ENCODE assay signal across 2 cellular contexts in the genomic region with DNA sequence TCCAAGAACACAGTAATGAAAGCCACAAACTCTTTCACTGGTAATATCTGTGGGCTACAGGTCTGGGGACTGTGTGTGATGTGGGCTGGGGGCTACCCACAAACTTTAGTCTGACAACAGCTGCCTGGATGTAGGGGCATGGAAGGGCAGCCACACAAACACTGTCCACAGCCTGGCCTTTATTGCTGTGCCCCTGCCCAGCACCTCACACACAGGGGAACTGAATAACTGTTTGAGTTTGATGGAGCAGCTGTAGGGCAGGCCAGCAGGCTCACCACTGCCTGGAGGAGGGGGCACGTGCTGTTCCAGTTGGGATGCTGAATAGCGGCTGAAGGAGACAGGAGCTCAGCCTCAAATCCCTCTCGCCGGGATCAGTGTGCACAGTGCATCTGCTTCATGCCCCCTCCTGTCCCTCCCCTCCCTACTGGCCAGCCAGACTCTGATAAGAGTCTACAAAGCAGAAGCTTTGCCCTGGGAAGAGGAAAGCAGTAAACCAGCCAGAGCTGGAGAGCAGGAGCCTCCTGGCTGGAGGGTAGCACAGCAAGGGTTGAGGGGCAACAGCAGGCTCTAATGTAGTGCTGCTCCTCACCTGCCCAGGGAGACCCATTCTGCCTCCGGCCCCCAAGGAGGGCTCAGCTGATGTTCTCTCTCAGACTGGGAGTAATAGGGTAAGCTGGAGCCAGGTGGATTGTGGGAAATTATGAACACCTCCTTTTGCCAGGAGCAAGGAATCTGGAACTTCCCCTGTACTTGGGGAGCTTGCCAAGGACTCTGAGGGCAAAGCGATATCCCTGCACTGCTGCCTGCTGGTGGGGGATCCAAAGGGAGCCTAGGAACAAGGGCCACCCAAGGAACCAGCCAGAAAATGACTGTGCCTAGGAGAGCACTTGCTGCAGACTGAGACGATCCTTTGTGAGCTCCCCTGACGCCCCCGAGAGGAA.
TF ChIP-seq lines count a peak whose summit lies in the region.

No MANE protein-coding gene starts in this region.

TF ChIP-seq in K562, 482 proteins besides CTCF, POLR2A, EP300 and RAD21 (continued from another document and continues in another):
- TF ChIP-seq, protein P1, sequence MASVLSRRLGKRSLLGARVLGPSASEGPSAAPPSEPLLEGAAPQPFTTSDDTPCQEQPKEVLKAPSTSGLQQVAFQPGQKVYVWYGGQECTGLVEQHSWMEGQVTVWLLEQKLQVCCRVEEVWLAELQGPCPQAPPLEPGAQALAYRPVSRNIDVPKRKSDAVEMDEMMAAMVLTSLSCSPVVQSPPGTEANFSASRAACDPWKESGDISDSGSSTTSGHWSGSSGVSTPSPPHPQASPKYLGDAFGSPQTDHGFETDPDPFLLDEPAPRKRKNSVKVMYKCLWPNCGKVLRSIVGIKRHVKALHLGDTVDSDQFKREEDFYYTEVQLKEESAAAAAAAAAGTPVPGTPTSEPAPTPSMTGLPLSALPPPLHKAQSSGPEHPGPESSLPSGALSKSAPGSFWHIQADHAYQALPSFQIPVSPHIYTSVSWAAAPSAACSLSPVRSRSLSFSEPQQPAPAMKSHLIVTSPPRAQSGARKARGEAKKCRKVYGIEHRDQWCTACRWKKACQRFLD (CRISPR knock-in tag; IDR thresholded peaks at IDR 0.05) = no peak
- no peak for TF ChIP-seq SMARCB1 (IDR thresholded peaks at IDR 0.05; ENCODE audit: insufficient read length, low read depth)
- 0 out of 4 replicates have a peak, but pooled peaks of 1 of the 2 experiments have one; percentile 30 for TF ChIP-seq MAZ (CRISPR knock-in tag; conservative IDR thresholded peaks at IDR 0.05 in 1 of 2, IDR thresholded peaks at IDR 0.05 in 1 of 2)
- no peak for TF ChIP-seq MAFK (IDR thresholded peaks at IDR 0.05; ENCODE audit: low read length)
- no peak for TF ChIP-seq HMG20B (CRISPR knock-in tag; IDR thresholded peaks at IDR 0.05)
- TF ChIP-seq, protein P2, sequence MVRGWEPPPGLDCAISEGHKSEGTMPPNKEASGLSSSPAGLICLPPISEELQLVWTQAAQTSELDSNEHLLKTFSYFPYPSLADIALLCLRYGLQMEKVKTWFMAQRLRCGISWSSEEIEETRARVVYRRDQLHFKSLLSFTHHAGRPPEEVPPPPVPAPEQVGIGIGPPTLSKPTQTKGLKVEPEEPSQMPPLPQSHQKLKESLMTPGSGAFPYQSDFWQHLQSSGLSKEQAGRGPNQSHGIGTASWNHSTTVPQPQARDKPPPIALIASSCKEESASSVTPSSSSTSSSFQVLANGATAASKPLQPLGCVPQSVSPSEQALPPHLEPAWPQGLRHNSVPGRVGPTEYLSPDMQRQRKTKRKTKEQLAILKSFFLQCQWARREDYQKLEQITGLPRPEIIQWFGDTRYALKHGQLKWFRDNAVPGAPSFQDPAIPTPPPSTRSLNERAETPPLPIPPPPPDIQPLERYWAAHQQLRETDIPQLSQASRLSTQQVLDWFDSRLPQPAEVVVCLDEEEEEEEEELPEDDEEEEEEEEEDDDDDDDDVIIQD (CRISPR knock-in tag; IDR thresholded peaks at IDR 0.05) = no peak
- no peak for TF ChIP-seq ZNF780A (CRISPR knock-in tag; IDR thresholded peaks at IDR 0.05)
- TF ChIP-seq RFX1 (IDR thresholded peaks at IDR 0.05) = no peak
- TF ChIP-seq ZFP1 (CRISPR knock-in tag; IDR thresholded peaks at IDR 0.05) = peak; percentile 12; the same call in 1 of the 2 replicates
- TF ChIP-seq, protein P3, sequence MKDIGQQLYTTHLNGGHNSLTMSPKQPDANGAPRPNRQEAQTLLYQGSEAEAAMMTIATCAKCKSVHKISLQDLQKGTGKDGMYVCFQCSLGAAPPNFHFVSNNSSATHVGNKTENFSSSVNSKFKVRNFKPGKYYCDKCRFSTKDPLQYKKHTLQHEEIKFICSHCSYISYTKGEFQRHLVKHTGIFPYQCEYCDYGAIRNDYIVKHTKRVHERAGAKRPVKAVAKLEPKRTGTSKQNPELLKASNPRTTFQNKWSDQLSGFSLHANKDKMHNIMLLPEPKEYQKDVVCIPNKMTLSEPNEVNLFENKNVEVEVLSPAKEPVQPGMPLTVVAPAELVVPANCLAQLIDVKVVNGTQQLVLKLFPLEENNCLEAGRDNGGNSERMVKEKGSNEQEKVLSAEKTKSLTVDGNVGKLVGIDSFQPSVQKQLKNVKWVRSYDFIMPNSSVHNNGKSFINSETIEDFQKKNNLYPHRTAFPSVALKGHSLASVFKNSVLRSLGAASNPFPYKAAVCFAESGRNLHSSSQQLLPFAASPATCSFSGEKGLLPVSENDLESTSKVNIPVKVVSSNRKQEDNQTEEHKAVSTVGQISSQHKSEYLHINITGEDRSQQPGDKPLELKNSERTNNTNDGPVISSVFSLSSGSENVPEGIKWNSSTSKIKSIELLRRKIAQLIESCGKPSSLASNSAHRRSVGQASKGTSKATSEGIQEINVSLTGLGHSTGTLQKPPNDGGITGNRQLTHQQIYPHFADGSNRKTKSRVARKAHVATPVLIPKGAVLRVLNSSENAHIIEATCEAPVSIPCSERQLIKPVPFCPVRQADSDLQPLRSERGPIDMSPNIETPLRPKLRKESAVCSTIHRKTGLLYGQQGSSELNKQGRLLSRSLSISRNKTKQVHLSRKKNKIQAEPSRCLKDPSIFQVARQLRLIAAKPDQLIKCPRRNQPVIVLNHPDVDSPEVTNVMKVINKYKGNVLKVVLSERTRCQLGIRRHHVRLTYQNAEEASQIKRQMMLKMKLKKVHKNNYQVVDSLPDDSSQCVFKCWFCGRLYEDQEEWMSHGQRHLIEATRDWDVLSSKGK (CRISPR knock-in tag; IDR thresholded peaks at IDR 0.05) = no peak
- no peak for TF ChIP-seq ZNF175 (CRISPR knock-in tag; IDR thresholded peaks at IDR 0.05; ENCODE audit: low read depth)
- TF ChIP-seq, protein P4, sequence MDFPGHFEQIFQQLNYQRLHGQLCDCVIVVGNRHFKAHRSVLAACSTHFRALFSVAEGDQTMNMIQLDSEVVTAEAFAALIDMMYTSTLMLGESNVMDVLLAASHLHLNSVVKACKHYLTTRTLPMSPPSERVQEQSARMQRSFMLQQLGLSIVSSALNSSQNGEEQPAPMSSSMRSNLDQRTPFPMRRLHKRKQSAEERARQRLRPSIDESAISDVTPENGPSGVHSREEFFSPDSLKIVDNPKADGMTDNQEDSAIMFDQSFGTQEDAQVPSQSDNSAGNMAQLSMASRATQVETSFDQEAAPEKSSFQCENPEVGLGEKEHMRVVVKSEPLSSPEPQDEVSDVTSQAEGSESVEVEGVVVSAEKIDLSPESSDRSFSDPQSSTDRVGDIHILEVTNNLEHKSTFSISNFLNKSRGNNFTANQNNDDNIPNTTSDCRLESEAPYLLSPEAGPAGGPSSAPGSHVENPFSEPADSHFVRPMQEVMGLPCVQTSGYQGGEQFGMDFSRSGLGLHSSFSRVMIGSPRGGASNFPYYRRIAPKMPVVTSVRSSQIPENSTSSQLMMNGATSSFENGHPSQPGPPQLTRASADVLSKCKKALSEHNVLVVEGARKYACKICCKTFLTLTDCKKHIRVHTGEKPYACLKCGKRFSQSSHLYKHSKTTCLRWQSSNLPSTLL (IDR thresholded peaks at IDR 0.05) = no peak
- TF ChIP-seq, protein P5, sequence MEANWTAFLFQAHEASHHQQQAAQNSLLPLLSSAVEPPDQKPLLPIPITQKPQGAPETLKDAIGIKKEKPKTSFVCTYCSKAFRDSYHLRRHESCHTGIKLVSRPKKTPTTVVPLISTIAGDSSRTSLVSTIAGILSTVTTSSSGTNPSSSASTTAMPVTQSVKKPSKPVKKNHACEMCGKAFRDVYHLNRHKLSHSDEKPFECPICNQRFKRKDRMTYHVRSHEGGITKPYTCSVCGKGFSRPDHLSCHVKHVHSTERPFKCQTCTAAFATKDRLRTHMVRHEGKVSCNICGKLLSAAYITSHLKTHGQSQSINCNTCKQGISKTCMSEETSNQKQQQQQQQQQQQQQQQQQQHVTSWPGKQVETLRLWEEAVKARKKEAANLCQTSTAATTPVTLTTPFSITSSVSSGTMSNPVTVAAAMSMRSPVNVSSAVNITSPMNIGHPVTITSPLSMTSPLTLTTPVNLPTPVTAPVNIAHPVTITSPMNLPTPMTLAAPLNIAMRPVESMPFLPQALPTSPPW (CRISPR knock-in tag; IDR thresholded peaks at IDR 0.05) = peak; percentile 67; the same call in 1 of the 2 replicates
- no peak for TF ChIP-seq ZNF408 (CRISPR knock-in tag; IDR thresholded peaks at IDR 0.05; ENCODE audit: low read depth)
- TF ChIP-seq ZBED1 (IDR thresholded peaks at IDR 0.05) = no peak
- no peak for TF ChIP-seq GABPB1 (CRISPR knock-in tag; IDR thresholded peaks at IDR 0.05)
- no peak for TF ChIP-seq SREBF2 (CRISPR knock-in tag; IDR thresholded peaks at IDR 0.05)

TF ChIP-seq in WTC11, 78 proteins besides CTCF, POLR2A, EP300 and RAD21 (continued from another document and continues in another):
- TF ChIP-seq, protein P6, sequence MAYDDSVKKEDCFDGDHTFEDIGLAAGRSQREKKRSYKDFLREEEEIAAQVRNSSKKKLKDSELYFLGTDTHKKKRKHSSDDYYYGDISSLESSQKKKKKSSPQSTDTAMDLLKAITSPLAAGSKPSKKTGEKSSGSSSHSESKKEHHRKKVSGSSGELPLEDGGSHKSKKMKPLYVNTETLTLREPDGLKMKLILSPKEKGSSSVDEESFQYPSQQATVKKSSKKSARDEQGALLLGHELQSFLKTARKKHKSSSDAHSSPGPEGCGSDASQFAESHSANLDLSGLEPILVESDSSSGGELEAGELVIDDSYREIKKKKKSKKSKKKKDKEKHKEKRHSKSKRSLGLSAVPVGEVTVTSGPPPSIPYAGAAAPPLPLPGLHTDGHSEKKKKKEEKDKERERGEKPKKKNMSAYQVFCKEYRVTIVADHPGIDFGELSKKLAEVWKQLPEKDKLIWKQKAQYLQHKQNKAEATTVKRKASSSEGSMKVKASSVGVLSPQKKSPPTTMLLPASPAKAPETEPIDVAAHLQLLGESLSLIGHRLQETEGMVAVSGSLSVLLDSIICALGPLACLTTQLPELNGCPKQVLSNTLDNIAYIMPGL (CRISPR knock-in tag; IDR thresholded peaks at IDR 0.05) = no peak
- TF ChIP-seq, protein P7, sequence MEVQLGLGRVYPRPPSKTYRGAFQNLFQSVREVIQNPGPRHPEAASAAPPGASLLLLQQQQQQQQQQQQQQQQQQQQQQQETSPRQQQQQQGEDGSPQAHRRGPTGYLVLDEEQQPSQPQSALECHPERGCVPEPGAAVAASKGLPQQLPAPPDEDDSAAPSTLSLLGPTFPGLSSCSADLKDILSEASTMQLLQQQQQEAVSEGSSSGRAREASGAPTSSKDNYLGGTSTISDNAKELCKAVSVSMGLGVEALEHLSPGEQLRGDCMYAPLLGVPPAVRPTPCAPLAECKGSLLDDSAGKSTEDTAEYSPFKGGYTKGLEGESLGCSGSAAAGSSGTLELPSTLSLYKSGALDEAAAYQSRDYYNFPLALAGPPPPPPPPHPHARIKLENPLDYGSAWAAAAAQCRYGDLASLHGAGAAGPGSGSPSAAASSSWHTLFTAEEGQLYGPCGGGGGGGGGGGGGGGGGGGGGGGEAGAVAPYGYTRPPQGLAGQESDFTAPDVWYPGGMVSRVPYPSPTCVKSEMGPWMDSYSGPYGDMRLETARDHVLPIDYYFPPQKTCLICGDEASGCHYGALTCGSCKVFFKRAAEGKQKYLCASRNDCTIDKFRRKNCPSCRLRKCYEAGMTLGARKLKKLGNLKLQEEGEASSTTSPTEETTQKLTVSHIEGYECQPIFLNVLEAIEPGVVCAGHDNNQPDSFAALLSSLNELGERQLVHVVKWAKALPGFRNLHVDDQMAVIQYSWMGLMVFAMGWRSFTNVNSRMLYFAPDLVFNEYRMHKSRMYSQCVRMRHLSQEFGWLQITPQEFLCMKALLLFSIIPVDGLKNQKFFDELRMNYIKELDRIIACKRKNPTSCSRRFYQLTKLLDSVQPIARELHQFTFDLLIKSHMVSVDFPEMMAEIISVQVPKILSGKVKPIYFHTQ (CRISPR knock-in tag; IDR thresholded peaks at IDR 0.05) = no peak
- TF ChIP-seq ELF4 (CRISPR knock-in tag; IDR thresholded peaks at IDR 0.05; ENCODE audit: low read depth) = no peak
- TF ChIP-seq, protein P8, sequence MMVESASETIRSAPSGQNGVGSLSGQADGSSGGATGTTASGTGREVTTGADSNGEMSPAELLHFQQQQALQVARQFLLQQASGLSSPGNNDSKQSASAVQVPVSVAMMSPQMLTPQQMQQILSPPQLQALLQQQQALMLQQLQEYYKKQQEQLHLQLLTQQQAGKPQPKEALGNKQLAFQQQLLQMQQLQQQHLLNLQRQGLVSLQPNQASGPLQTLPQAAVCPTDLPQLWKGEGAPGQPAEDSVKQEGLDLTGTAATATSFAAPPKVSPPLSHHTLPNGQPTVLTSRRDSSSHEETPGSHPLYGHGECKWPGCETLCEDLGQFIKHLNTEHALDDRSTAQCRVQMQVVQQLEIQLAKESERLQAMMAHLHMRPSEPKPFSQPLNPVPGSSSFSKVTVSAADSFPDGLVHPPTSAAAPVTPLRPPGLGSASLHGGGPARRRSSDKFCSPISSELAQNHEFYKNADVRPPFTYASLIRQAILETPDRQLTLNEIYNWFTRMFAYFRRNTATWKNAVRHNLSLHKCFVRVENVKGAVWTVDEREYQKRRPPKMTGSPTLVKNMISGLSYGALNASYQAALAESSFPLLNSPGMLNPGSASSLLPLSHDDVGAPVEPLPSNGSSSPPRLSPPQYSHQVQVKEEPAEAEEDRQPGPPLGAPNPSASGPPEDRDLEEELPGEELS (CRISPR knock-in tag; IDR thresholded peaks at IDR 0.05) = no peak
- TF ChIP-seq, protein P9, sequence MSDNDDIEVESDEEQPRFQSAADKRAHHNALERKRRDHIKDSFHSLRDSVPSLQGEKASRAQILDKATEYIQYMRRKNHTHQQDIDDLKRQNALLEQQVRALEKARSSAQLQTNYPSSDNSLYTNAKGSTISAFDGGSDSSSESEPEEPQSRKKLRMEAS (CRISPR knock-in tag; IDR thresholded peaks at IDR 0.05) = no peak
- TF ChIP-seq, protein P10, sequence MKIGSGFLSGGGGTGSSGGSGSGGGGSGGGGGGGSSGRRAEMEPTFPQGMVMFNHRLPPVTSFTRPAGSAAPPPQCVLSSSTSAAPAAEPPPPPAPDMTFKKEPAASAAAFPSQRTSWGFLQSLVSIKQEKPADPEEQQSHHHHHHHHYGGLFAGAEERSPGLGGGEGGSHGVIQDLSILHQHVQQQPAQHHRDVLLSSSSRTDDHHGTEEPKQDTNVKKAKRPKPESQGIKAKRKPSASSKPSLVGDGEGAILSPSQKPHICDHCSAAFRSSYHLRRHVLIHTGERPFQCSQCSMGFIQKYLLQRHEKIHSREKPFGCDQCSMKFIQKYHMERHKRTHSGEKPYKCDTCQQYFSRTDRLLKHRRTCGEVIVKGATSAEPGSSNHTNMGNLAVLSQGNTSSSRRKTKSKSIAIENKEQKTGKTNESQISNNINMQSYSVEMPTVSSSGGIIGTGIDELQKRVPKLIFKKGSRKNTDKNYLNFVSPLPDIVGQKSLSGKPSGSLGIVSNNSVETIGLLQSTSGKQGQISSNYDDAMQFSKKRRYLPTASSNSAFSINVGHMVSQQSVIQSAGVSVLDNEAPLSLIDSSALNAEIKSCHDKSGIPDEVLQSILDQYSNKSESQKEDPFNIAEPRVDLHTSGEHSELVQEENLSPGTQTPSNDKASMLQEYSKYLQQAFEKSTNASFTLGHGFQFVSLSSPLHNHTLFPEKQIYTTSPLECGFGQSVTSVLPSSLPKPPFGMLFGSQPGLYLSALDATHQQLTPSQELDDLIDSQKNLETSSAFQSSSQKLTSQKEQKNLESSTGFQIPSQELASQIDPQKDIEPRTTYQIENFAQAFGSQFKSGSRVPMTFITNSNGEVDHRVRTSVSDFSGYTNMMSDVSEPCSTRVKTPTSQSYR (CRISPR knock-in tag; IDR thresholded peaks at IDR 0.05) = no peak
